Comparison of ENCODE assay signal across 12 cellular contexts in genomic region chr12:11959117-11959823, GRCh38.
DNase-seq lines count a peak whose midpoint lies in the region; ATAC-seq and TF ChIP-seq lines count a peak whose summit lies in the region.
"Had no signal": no experiment of that assay in that cellular context is flagged by ENCODE, and none has a peak within 500 bp of the region (broad histone marks: within the 10 kb centered on the region; RNA-seq: fewer than 3 reads in every experiment).

No MANE protein-coding gene starts in this region.

- CTCF ChIA-PET in activated naive CD4-positive, alpha-beta T cell treated with anti-CD3 and anti-CD28 coated beads for 36 hours (lab: Charles Lee): no interaction called here
- CTCF ChIA-PET in activated CD8-positive, alpha-beta T cell treated with anti-CD3 and anti-CD28 coated beads for 36 hours (lab: Charles Lee): interaction anchor here (0.8 kb wide), 1 partner anchor 9 kb away, joined by 3 read pairs; no protein-coding TSS in a partner anchor

- H3K27me3 Mint-ChIP-seq in activated naive CD4-positive, alpha-beta T cell treated with anti-CD3 and anti-CD28 coated beads for 36 hours (ENCODE audit: low read depth): peaks cover 9% of the 10 kb centered on the region
- H3K27me3 Mint-ChIP-seq in activated CD8-positive, alpha-beta T cell treated with anti-CD3 and anti-CD28 coated beads for 36 hours: peaks cover 17% of the 10 kb centered on the region

- peak overlapping the region; percentile 73 for H3K27ac Mint-ChIP-seq in activated naive CD4-positive, alpha-beta T cell treated with anti-CD3 and anti-CD28 coated beads for 36 hours
- peak overlapping the region; percentile 78 for H3K27ac Mint-ChIP-seq in activated CD8-positive, alpha-beta T cell treated with anti-CD3 and anti-CD28 coated beads for 36 hours
- H3K27ac Mint-ChIP-seq: B cell had no signal

- H3K9ac ChIP-seq in fibroblast of lung (ENCODE audit: insufficient read depth, low read length): no peak overlapping the region

- intact Hi-C loops in activated naive CD4-positive, alpha-beta T cell treated with anti-CD3 and anti-CD28 coated beads for 36 hours (cut with micrococcal nuclease): no loop called here
- intact Hi-C loops in activated CD8-positive, alpha-beta T cell treated with anti-CD3 and anti-CD28 coated beads for 36 hours (cut with micrococcal nuclease): no loop called here
- intact Hi-C loops in thyroid gland (cut with DNase I): no loop called here

- no peaks in the 10 kb centered on the region for H3K79me2 ChIP-seq in fibroblast of lung (ENCODE audit: control insufficient read depth, insufficient read depth, low read length)

- no peak for TF ChIP-seq CTCF in activated CD8-positive, alpha-beta T cell treated with anti-CD3 and anti-CD28 coated beads for 36 hours (IDR thresholded peaks at IDR 0.05)
- TF ChIP-seq CTCF in fibroblast of lung (conservative IDR thresholded peaks at IDR 0.05 in 1 of 2, IDR thresholded peaks at IDR 0.05 in 1 of 2; ENCODE audit: low read depth in 1 of 2, low read length in 2 of 2) (no peak), thyroid gland (IDR thresholded peaks at IDR 0.05) (peak in 2 of 6 experiments; percentile 12 to 21)

- no peak overlapping the region for H2AFZ ChIP-seq in fibroblast of lung (ENCODE audit: low read length)

- H3K4me2 ChIP-seq in fibroblast of lung (ENCODE audit: extremely low read depth, insufficient read depth, low read length): no peak overlapping the region

- H3K4me1 ChIP-seq in fibroblast of lung (ENCODE audit: control insufficient read depth, extremely low read depth, insufficient read depth, low read length) (peaks cover 10% of the 10 kb centered on the region), thyroid gland (peaks cover 5 to 10% of the 10 kb centered on the region in 2 donors)

- no peak overlapping the region for H3K4me3 Mint-ChIP-seq in activated naive CD4-positive, alpha-beta T cell treated with anti-CD3 and anti-CD28 coated beads for 36 hours
- no peak overlapping the region for H3K4me3 Mint-ChIP-seq in activated CD8-positive, alpha-beta T cell treated with anti-CD3 and anti-CD28 coated beads for 36 hours
- H3K4me3 Mint-ChIP-seq: B cell had no signal

- WGBS in thyroid gland, 2 donors: 75% methylated on average over 9 of the region's 9 CpGs

- POLR2A ChIA-PET in activated CD8-positive, alpha-beta T cell treated with anti-CD3 and anti-CD28 coated beads for 36 hours (lab: Charles Lee): interaction anchor here (0.6 to 1.0 kb wide), 2 partner anchors 51 to 52 kb away, joined by 4 read pairs; no protein-coding TSS in a partner anchor

- H3K27ac ChIP-seq in fibroblast of lung (ENCODE audit: insufficient read depth, low read length) (peak overlapping the region; percentile 68), thyroid gland (no peak overlapping the region)

- no peak for TF ChIP-seq POLR2A in thyroid gland (IDR thresholded peaks at IDR 0.05)

- H3K36me3 Mint-ChIP-seq in activated naive CD4-positive, alpha-beta T cell treated with anti-CD3 and anti-CD28 coated beads for 36 hours (ENCODE audit: low read depth): no peaks in the 10 kb centered on the region
- no peaks in the 10 kb centered on the region for H3K36me3 Mint-ChIP-seq in activated CD8-positive, alpha-beta T cell treated with anti-CD3 and anti-CD28 coated beads for 36 hours (ENCODE audit: low read depth)

- H3K9me3 Mint-ChIP-seq in activated naive CD4-positive, alpha-beta T cell treated with anti-CD3 and anti-CD28 coated beads for 36 hours: no peaks in the 10 kb centered on the region
- peaks cover 2% of the 10 kb centered on the region for H3K9me3 Mint-ChIP-seq in activated CD8-positive, alpha-beta T cell treated with anti-CD3 and anti-CD28 coated beads for 36 hours

- H3K9me3 ChIP-seq in fibroblast of lung (ENCODE audit: control insufficient read depth, insufficient read depth, low read depth, low read length): no peaks in the 10 kb centered on the region
- no peaks in the 10 kb centered on the region for H3K9me3 ChIP-seq in thyroid gland

- no peaks in the 10 kb centered on the region for H4K20me1 ChIP-seq in fibroblast of lung (ENCODE audit: control insufficient read depth, extremely low read depth, insufficient read depth, low read length)

- peak; percentile 43 for DNase-seq in activated naive CD4-positive, alpha-beta T cell treated with anti-CD3 and anti-CD28 coated beads for 36 hours
- no peak for DNase-seq in activated naive CD4-positive, alpha-beta T cell treated with anti-CD3 and anti-CD28 coated beads, Interleukin-2, amount 50 U/mL, for 16 hours
- DNase-seq in activated CD8-positive, alpha-beta T cell treated with anti-CD3 and anti-CD28 coated beads for 36 hours: peak; percentile 33
- DNase-seq in fibroblast of lung (ENCODE audit: low read depth in 2 of 2): peak in 1 of 2 donors; percentile 48
- peak; percentile 40 to 48 for DNase-seq in thyroid gland
- no peak for DNase-seq in globus pallidus (ENCODE audit: low spot score)
- DNase-seq: effector memory CD4-positive, alpha-beta T cell; NCI-H82; occipital lobe had no signal

- H3K4me1 Mint-ChIP-seq in activated naive CD4-positive, alpha-beta T cell treated with anti-CD3 and anti-CD28 coated beads for 36 hours (ENCODE audit: low read depth): peaks cover 24% of the 10 kb centered on the region
- peaks cover 26% of the 10 kb centered on the region for H3K4me1 Mint-ChIP-seq in activated CD8-positive, alpha-beta T cell treated with anti-CD3 and anti-CD28 coated beads for 36 hours (ENCODE audit: low read depth)
- H3K4me1 Mint-ChIP-seq: B cell had no signal

- no peaks in the 10 kb centered on the region for H3K36me3 ChIP-seq in fibroblast of lung (ENCODE audit: control insufficient read depth, insufficient read depth, low read length)
- H3K36me3 ChIP-seq in thyroid gland: no peaks in the 10 kb centered on the region

- H3K27me3 ChIP-seq in fibroblast of lung (ENCODE audit: control insufficient read depth, insufficient read depth, low read length): peaks cover 4% of the 10 kb centered on the region
- no peaks in the 10 kb centered on the region for H3K27me3 ChIP-seq in thyroid gland

- H3K4me3 ChIP-seq in fibroblast of lung (replicated peaks in 1 of 4; ENCODE audit: control extremely low read depth in 1 of 4, insufficient read depth in 1 of 4, low read depth in 3 of 4, low read length in 4 of 4) (no peak overlapping the region), thyroid gland (replicated peaks in 1 of 3) (no peak overlapping the region)

- no peak for ATAC-seq in activated CD8-positive, alpha-beta T cell treated with anti-CD3 and anti-CD28 coated beads for 36 hours
- no peak for ATAC-seq in GM21576 (IDR thresholded peaks at IDR 0.05; ENCODE audit: unreplicated experiment)
- no peak for ATAC-seq in GM21447 (IDR thresholded peaks at IDR 0.05; ENCODE audit: unreplicated experiment)

Comparison
In these comparisons a context has a peak if more than half of its experiments do, and no peak if none do; other contexts are left out.
1. DNase-seq: peak in activated naive CD4-positive, alpha-beta T cell treated with anti-CD3 and anti-CD28 coated beads for 36 hours (single experiment), activated CD8-positive, alpha-beta T cell treated with anti-CD3 and anti-CD28 coated beads for 36 hours (single experiment) and thyroid gland (2 of 2); none in activated naive CD4-positive, alpha-beta T cell treated with anti-CD3 and anti-CD28 coated beads, Interleukin-2, amount 50 U/mL, for 16 hours (single experiment) and globus pallidus (single experiment).